5 cellular contexts compared by ENCODE assay signal in the genomic region with DNA sequence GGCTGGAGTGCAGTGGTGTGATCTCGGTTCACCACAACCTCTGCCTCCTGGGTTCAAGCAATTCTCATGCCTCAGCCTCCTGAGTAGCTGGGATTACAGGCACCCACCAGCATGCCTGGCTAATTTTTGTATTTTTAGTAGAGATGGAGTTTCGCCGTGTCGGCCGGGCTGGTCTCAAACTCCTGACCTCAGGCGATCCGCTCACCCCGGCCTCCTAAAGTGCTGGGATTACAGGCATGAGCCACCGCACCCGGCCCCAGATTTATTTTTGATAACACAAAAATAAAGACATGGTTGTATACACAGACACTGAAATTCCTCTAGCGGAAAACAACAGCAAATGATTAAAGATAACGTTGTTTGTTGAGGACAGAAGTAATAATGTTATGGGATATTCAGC. TPM values are rescaled to one million over a fixed set of nuclear protein-coding genes. Genes with fewer than 3 reads are reported as not detected.
"Had no signal": no experiment of that assay in that cellular context is flagged by ENCODE, and none has a peak within 500 bp of the region (broad histone marks: within the 10 kb centered on the region; RNA-seq: fewer than 3 reads in every experiment).

No MANE protein-coding gene starts in this region.

RNA-seq across cellular contexts. Expression of gene LEFTY2, which starts 34.1 kb away (rescaled TPM):
- total RNA-seq: HT1080, IMR-90, PC-9, Peyer's patch, RPMI7951 had no signal
- polyA plus RNA-seq: IMR-90 had no signal
